ENCODE assay signal across 8 cellular contexts in the genomic region with DNA sequence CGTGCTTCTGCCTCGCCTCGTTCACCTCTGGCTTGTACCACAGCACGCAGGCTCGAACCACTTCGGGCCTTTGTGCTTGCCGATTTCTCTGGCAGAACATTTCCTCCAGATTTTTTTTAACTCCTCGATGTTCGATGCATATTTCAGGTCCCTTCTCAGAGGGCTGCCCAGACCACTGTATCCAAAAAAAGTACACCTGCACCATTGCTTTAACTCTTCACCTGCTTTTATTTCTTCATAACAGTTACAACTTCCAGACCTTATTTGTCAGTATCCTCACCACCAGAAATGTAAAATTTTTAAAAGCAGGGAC. TPM values are rescaled to one million over a fixed set of nuclear protein-coding genes. Genes with fewer than 3 reads are reported as not detected.
DNase-seq lines count a peak whose midpoint lies in the region; ATAC-seq and TF ChIP-seq lines count a peak whose summit lies in the region.

No MANE protein-coding gene starts in this region.

- TF ChIP-seq CTCF in CD14-positive monocyte (IDR thresholded peaks at IDR 0.05) = no peak
- no peak for TF ChIP-seq CTCF in neural crest cell (conservative IDR thresholded peaks at IDR 0.05)

- H3K27ac ChIP-seq in Karpas-422 (ENCODE audit: low read length) (peak overlapping the region; percentile 82), duodenal mucosa (ENCODE audit: low read depth, low read length) (peak overlapping the region; percentile 96)

- H3K9me3 Mint-ChIP-seq in CD14-positive monocyte (peaks cover 0 to 1% (median 0%) of the 10 kb centered on the region in 7 donors), neural crest cell (no peaks in the 10 kb centered on the region)

- no peak for DNase-seq in CD14-positive monocyte (ENCODE audit: low spot score)
- DNase-seq in Karpas-422 = no peak
- DNase-seq in neural crest cell (ENCODE audit: low read depth, low spot score) = no peak
- DNase-seq in HT-29 (ENCODE audit: low spot score) = no peak

- H3K36me3 Mint-ChIP-seq in CD14-positive monocyte (peaks cover 0 to 2% of the 10 kb centered on the region in 2 donors), neural crest cell (ENCODE audit: low read depth) (no peaks in the 10 kb centered on the region)

- H3K79me2 ChIP-seq in Karpas-422 (ENCODE audit: low read length) = peaks cover 45% of the 10 kb centered on the region

- H2AFZ ChIP-seq in Karpas-422 (ENCODE audit: low read length) = peak overlapping the region; percentile 72

- H3K4me1 Mint-ChIP-seq in CD14-positive monocyte (peaks cover 38% of the 10 kb centered on the region), neural crest cell (peaks cover 29% of the 10 kb centered on the region)

- H3K27ac Mint-ChIP-seq in CD14-positive monocyte (peak overlapping the region; percentile 89 to 99 (median 97)), neural crest cell (ENCODE audit: unreplicated experiment) (peak overlapping the region; percentile 99)

- H3K36me3 ChIP-seq in Karpas-422 (ENCODE audit: insufficient read depth, low read length) (no peaks in the 10 kb centered on the region), duodenal mucosa (ENCODE audit: control insufficient read depth in 1 of 2, insufficient read depth in 2 of 2, low read length in 2 of 2) (no peaks in the 10 kb centered on the region)

- no peaks in the 10 kb centered on the region for H3K27me3 ChIP-seq in Karpas-422 (ENCODE audit: low read length)
- no peaks in the 10 kb centered on the region for H3K27me3 ChIP-seq in duodenal mucosa (ENCODE audit: control insufficient read depth in 1 of 2, insufficient read depth in 2 of 2, low read length in 2 of 2)

- peak overlapping the region; percentile 73 for H3K4me3 ChIP-seq in Karpas-422 (ENCODE audit: low read length)
- H3K4me3 ChIP-seq in duodenal mucosa (ENCODE audit: low read depth in 1 of 2, low read length in 2 of 2) = peak overlapping the region; percentile 96 to 98

- no peaks in the 10 kb centered on the region for H3K27me3 Mint-ChIP-seq in CD14-positive monocyte (ENCODE audit: low read depth in 3 of 3)
- H3K27me3 Mint-ChIP-seq in neural crest cell (ENCODE audit: low read depth) = no peaks in the 10 kb centered on the region

- H3K9me2 ChIP-seq in Karpas-422 (replicated peaks; ENCODE audit: insufficient read depth, low read length) = no peaks in the 10 kb centered on the region

- H3K4me3 Mint-ChIP-seq in CD14-positive monocyte = peak overlapping the region; percentile 97 to 99
- H3K4me3 Mint-ChIP-seq in neural crest cell = peak overlapping the region; percentile 91

- intact Hi-C loops in CD14-positive monocyte (cut with micrococcal nuclease) = loop anchor here (5.0 to 10.0 kb wide), 2 partner anchors 71 to 466 kb away; a partner anchor contains a TSS

- peaks cover 14% of the 10 kb centered on the region; the same call in 1 of the 2 replicates for H4K20me1 ChIP-seq in Karpas-422 (ENCODE audit: insufficient read depth, low read depth, low read length)

- H3K4me1 ChIP-seq in Karpas-422 (ENCODE audit: low read length) = peaks cover 44% of the 10 kb centered on the region
- H3K4me1 ChIP-seq in duodenal mucosa (ENCODE audit: control insufficient read depth in 1 of 2, insufficient read depth in 2 of 2, low read length in 2 of 2) = peaks cover 32% of the 10 kb centered on the region in 2 donors

- no peaks in the 10 kb centered on the region for H3K9me3 ChIP-seq in Karpas-422 (ENCODE audit: low read length)
- H3K9me3 ChIP-seq in duodenal mucosa (ENCODE audit: control insufficient read depth in 1 of 2, low read length in 2 of 2) = peaks cover 0 to 2% of the 10 kb centered on the region in 2 donors

- H3K9ac ChIP-seq in Karpas-422 (ENCODE audit: low read length) (peak overlapping the region; percentile 82), duodenal mucosa (ENCODE audit: low read depth in 1 of 2, low read length in 2 of 2) (peak overlapping the region; percentile 79 to 96)

- ATAC-seq in GM18505 (IDR thresholded peaks at IDR 0.05; ENCODE audit: unreplicated experiment) (no peak), HG02798 (IDR thresholded peaks at IDR 0.05; ENCODE audit: poor library complexity, unreplicated experiment) (no peak), GM19463 (IDR thresholded peaks at IDR 0.05; ENCODE audit: unreplicated experiment) (no peak)

- TF ChIP-seq POLR2A in GM18505 (IDR thresholded peaks at IDR 0.05; ENCODE audit: borderline replicate concordance, extremely low read depth, insufficient read depth, insufficient read length) = no peak

- H3K4me2 ChIP-seq in Karpas-422 (ENCODE audit: low read depth, low read length, poor library complexity, severe bottlenecking) = peak overlapping the region; percentile 78

RNA-seq across cellular contexts. Expression of a gene that starts 1.3 kb away (rescaled TPM):
- 10 to 100 TPM in 1 of 2 donors, 1 to 10 TPM in 1; 8.1 to 12.3 TPM for polyA plus RNA-seq in CD14-positive monocyte
- 77.9 and 113 TPM in 2 replicates for total RNA-seq in Karpas-422 (2014; rRNA removed; shearing (Covaris generic); ENCODE audit: low replicate concordance)
- total RNA-seq in neural crest cell = 52.4 and 57.7 TPM in 2 replicates
- 36.4 and 39.0 TPM in 2 replicates for total RNA-seq in HT-29 (2014; rRNA removed; shearing (Covaris generic))
